ENCODE assay signal across 13 cellular contexts in genomic region chr19:38690832-38691231, GRCh38. TPM values are rescaled to one million over a fixed set of nuclear protein-coding genes. Genes with fewer than 3 reads are reported as not detected.
A peak's percentile ranks its signal among the peaks of the same experiment; 100 is the strongest.
DNase-seq lines count a peak whose midpoint lies in the region; ATAC-seq and TF ChIP-seq lines count a peak whose summit lies in the region.
"Had no signal": no experiment of that assay in that cellular context is flagged by ENCODE, and none has a peak within 500 bp of the region (broad histone marks: within the 10 kb centered on the region; RNA-seq: fewer than 3 reads in every experiment).

No MANE protein-coding gene starts in this region.

- POLR2A ChIA-PET in CD4-positive, alpha-beta memory T cell (lab: Charles Lee; ENCODE audit: partially characterized antibody) = interaction anchor here (1.2 to 1.3 kb wide), 2 partner anchors 10 to 44 kb away, joined by 3 to 8 read pairs; partner anchors contain the start of gene ACTN4

- TF ChIP-seq POLR2A in gastroesophageal sphincter (IDR thresholded peaks at IDR 0.05) (no peak), sigmoid colon (IDR thresholded peaks at IDR 0.05) (no peak)

- H3K27ac Mint-ChIP-seq in CD4-positive, alpha-beta memory T cell = peak overlapping the region in 6 of 7 donors; percentile 53 to 81 (median 77)
- H3K27ac Mint-ChIP-seq in activated naive CD4-positive, alpha-beta T cell treated with anti-CD3 and anti-CD28 coated beads for 36 hours = no peak overlapping the region

- 80 to 90% methylated on average over 2 to 4 of the region's 7 CpGs for WGBS in gastroesophageal sphincter (ENCODE audit: low coverage in 1 of 2), 2 donors
- 82 to 88% methylated on average over 7 of the region's 7 CpGs for WGBS in sigmoid colon, 2 donors

- peaks cover 96% of the 10 kb centered on the region for H3K4me1 ChIP-seq in CD4-positive, alpha-beta memory T cell (ENCODE audit: insufficient read depth, low read length)
- H3K4me1 ChIP-seq in RWPE2 (ENCODE audit: insufficient read depth, poor library complexity, severe bottlenecking) (peaks cover 78% of the 10 kb centered on the region), gastroesophageal sphincter (peaks cover 16 to 100% (median 59%) of the 10 kb centered on the region in 3 donors), sigmoid colon (peaks cover 0 to 89% (median 83%) of the 10 kb centered on the region in 4 donors)

- H3K4me1 Mint-ChIP-seq in CD4-positive, alpha-beta memory T cell = peaks cover 53 to 92% (median 75%) of the 10 kb centered on the region in 4 donors
- H3K4me1 Mint-ChIP-seq in activated naive CD4-positive, alpha-beta T cell treated with anti-CD3 and anti-CD28 coated beads for 36 hours (ENCODE audit: low read depth) = peaks cover 29% of the 10 kb centered on the region

- ATAC-seq in RWPE2 (ENCODE audit: low read depth) (no peak), gastroesophageal sphincter (no peak), HG02973 (IDR thresholded peaks at IDR 0.05; ENCODE audit: unreplicated experiment) (no peak), GM21515 (IDR thresholded peaks at IDR 0.05; ENCODE audit: unreplicated experiment) (no peak)
- ATAC-seq: left colon had no signal

- no peaks in the 10 kb centered on the region for H3K9me3 ChIP-seq in CD4-positive, alpha-beta memory T cell (ENCODE audit: control insufficient read depth in 1 of 2, low read length in 2 of 2)
- H3K9me3 ChIP-seq in RWPE2 (ENCODE audit: severe bottlenecking) = no peaks in the 10 kb centered on the region
- H3K9me3 ChIP-seq in gastroesophageal sphincter = no peaks in the 10 kb centered on the region
- H3K9me3 ChIP-seq in sigmoid colon = no peaks in the 10 kb centered on the region

- no peak for TF ChIP-seq EP300 in gastroesophageal sphincter (IDR thresholded peaks at IDR 0.05)
- TF ChIP-seq EP300 in sigmoid colon (IDR thresholded peaks at IDR 0.05) = no peak

- no peak overlapping the region for H3K27ac ChIP-seq in CD4-positive, alpha-beta memory T cell (ENCODE audit: low read depth, low read length)
- H3K27ac ChIP-seq in RWPE2 (ENCODE audit: poor library complexity, severe bottlenecking) (peak overlapping the region; percentile 99), gastroesophageal sphincter (peak overlapping the region; percentile 90 to 100 (median 94)), sigmoid colon (peak overlapping the region; percentile 91 to 97 (median 96))

- H3K4me3 Mint-ChIP-seq in CD4-positive, alpha-beta memory T cell = peak overlapping the region in 3 of 8 donors; percentile 13 to 55 (median 55)
- H3K4me3 Mint-ChIP-seq in activated naive CD4-positive, alpha-beta T cell treated with anti-CD3 and anti-CD28 coated beads for 36 hours = no peak overlapping the region

- CTCF ChIA-PET in CD4-positive, alpha-beta memory T cell (lab: Charles Lee; ENCODE audit: partially characterized antibody) = interaction anchor here (1.3 kb wide), 1 partner anchor 55 kb away, joined by 3 read pairs; no protein-coding TSS in a partner anchor
- CTCF ChIA-PET in activated naive CD4-positive, alpha-beta T cell treated with anti-CD3 and anti-CD28 coated beads for 36 hours (lab: Charles Lee) = interaction anchor here (0.8 kb wide), 1 partner anchor 394 kb away, joined by 3 read pairs; the partner anchor contains the start of gene ACP7

- no peaks in the 10 kb centered on the region for H3K27me3 Mint-ChIP-seq in CD4-positive, alpha-beta memory T cell
- H3K27me3 Mint-ChIP-seq in activated naive CD4-positive, alpha-beta T cell treated with anti-CD3 and anti-CD28 coated beads for 36 hours (ENCODE audit: low read depth) = no peaks in the 10 kb centered on the region

- no peaks in the 10 kb centered on the region for H3K9me3 Mint-ChIP-seq in CD4-positive, alpha-beta memory T cell
- no peaks in the 10 kb centered on the region for H3K9me3 Mint-ChIP-seq in activated naive CD4-positive, alpha-beta T cell treated with anti-CD3 and anti-CD28 coated beads for 36 hours

- intact Hi-C loops in CD4-positive, alpha-beta memory T cell (cut with micrococcal nuclease) = no loop called here
- intact Hi-C loops in sigmoid colon (cut with DNase I) = no loop called here
- intact Hi-C loops in activated naive CD4-positive, alpha-beta T cell treated with anti-CD3 and anti-CD28 coated beads for 36 hours (cut with micrococcal nuclease) = no loop called here

- no peaks in the 10 kb centered on the region for H3K27me3 ChIP-seq in CD4-positive, alpha-beta memory T cell (ENCODE audit: insufficient read depth, low read length)
- no peaks in the 10 kb centered on the region for H3K27me3 ChIP-seq in RWPE2 (ENCODE audit: insufficient read depth, poor library complexity, severe bottlenecking)
- no peaks in the 10 kb centered on the region for H3K27me3 ChIP-seq in gastroesophageal sphincter
- H3K27me3 ChIP-seq in sigmoid colon = no peaks in the 10 kb centered on the region

- H3K4me3 ChIP-seq in CD4-positive, alpha-beta memory T cell (ENCODE audit: low read length in 2 of 2) = no peak overlapping the region
- no peak overlapping the region for H3K4me3 ChIP-seq in RWPE2 (ENCODE audit: severe bottlenecking)
- no peak overlapping the region for H3K4me3 ChIP-seq in gastroesophageal sphincter
- no peak overlapping the region for H3K4me3 ChIP-seq in sigmoid colon
- H3K4me3 ChIP-seq: skin epidermis had no signal

- H3K36me3 ChIP-seq in CD4-positive, alpha-beta memory T cell (ENCODE audit: insufficient read depth, low read length) = no peaks in the 10 kb centered on the region
- H3K36me3 ChIP-seq in RWPE2 (ENCODE audit: low read depth) = peaks cover 77% of the 10 kb centered on the region
- no peaks in the 10 kb centered on the region for H3K36me3 ChIP-seq in gastroesophageal sphincter
- no peaks in the 10 kb centered on the region for H3K36me3 ChIP-seq in sigmoid colon

- TF ChIP-seq CTCF in RWPE2 (IDR thresholded peaks at IDR 0.05; ENCODE audit: poor library complexity, severe bottlenecking) (no peak), gastroesophageal sphincter (IDR thresholded peaks at IDR 0.05) (no peak), sigmoid colon (IDR thresholded peaks at IDR 0.05) (no peak)

- peaks cover 0 to 2% of the 10 kb centered on the region in 2 donors for H3K36me3 Mint-ChIP-seq in CD4-positive, alpha-beta memory T cell
- peaks cover 2% of the 10 kb centered on the region for H3K36me3 Mint-ChIP-seq in activated naive CD4-positive, alpha-beta T cell treated with anti-CD3 and anti-CD28 coated beads for 36 hours (ENCODE audit: low read depth)

- DNase-seq in CD4-positive, alpha-beta memory T cell = no peak
- DNase-seq in RWPE2 (ENCODE audit: low spot score) = no peak
- no peak for DNase-seq in sigmoid colon
- no peak for DNase-seq in activated naive CD4-positive, alpha-beta T cell treated with anti-CD3 and anti-CD28 coated beads for 36 hours
- no peak for DNase-seq in epidermal melanocyte (ENCODE audit: insufficient read length, low spot score)
- DNase-seq: COR-L47, left colon, NCI-H1092 treated with DMSO at 0.1 percent for 48 hours, NCI-H82 had no signal

RNA-seq across cellular contexts. Expression of gene ACTN4, which starts 43.4 kb away (rescaled TPM):
- 100 to 1,000 TPM; 151 to 155 TPM for total RNA-seq in CD4-positive, alpha-beta memory T cell
- 10 to 100 TPM in 1 of 2 donors, 1 to 10 TPM in 1; 4.0 to 24.4 TPM for polyA plus RNA-seq in CD4-positive, alpha-beta memory T cell
- total RNA-seq in gastroesophageal sphincter (100 to 1,000 TPM; 337 to 938 (median 507) TPM), sigmoid colon (100 to 1,000 TPM; 131 to 328 (median 197) TPM)
- 100 to 1,000 TPM; 122 to 456 (median 176) TPM for polyA plus RNA-seq in sigmoid colon
- 100 to 1,000 TPM; 117 to 119 TPM for total RNA-seq in activated naive CD4-positive, alpha-beta T cell treated with anti-CD3 and anti-CD28 coated beads for 36 hours

RNA-seq across cellular contexts. Expression of gene CAPN12, which starts 53.4 kb away (rescaled TPM):
- 10 to 100 TPM; 16.8 to 19.5 TPM for total RNA-seq in CD4-positive, alpha-beta memory T cell
- 1 to 10 TPM; 3.9 to 9.9 TPM for polyA plus RNA-seq in CD4-positive, alpha-beta memory T cell
- total RNA-seq in gastroesophageal sphincter = 1 to 10 TPM in 2 of 4 donors, under 1 TPM in 1, not detected in 1; 0.93 to 2.2 (median 1.1) TPM
- 1 to 10 TPM in 1 of 4 donors, under 1 TPM in 2, not detected in 1; 0.33 to 3.0 (median 0.54) TPM for total RNA-seq in sigmoid colon
- polyA plus RNA-seq in sigmoid colon = 10 to 100 TPM in 1 of 3 donors, 1 to 10 TPM in 2; 5.3 to 14.3 (median 6.0) TPM
- 1 to 10 TPM; 1.9 to 2.2 TPM for total RNA-seq in activated naive CD4-positive, alpha-beta T cell treated with anti-CD3 and anti-CD28 coated beads for 36 hours

Comparison
In these comparisons a context has a peak if more than half of its experiments do, and no peak if none do; other contexts are left out.
1. RNA of gene CAPN12, which starts 53.4 kb away (total RNA-seq): 16.8 to 19.5 TPM in CD4-positive, alpha-beta memory T cell; 1.9 to 2.2 TPM in activated naive CD4-positive, alpha-beta T cell treated with anti-CD3 and anti-CD28 coated beads for 36 hours, 0.93 to 2.2 TPM in gastroesophageal sphincter and 0.33 to 3.0 TPM in sigmoid colon; every median in the first group is over 4 times any median in the second.